In the genomic region with DNA sequence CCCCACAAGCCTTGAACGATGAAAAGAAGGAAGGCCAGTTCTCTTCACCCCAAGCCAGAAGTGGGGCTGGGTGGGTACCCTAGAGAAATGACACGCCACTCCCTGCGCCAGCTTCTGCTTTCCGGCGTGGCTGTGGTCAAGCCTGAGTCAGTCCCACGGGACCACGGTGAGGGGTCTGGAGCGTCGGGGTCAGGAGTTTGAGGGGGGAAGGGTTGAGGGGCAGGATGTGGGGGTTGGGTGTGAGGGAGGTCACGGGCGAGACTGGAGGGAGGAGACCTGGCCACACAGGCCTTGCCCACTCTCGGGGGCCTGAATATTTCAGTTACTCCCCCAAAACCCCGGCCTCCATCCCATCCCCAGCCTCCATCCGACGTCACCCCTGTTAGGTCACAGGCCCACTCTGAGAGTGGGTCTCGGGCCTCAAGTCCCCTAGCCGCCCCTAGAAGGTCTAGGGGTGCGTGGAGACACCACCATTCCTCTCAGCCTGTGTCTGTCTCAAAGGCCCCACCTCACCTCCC, we compare ENCODE assay signal across 7 cellular contexts. TPM values are rescaled to one million over a fixed set of nuclear protein-coding genes. Genes with fewer than 3 reads are reported as not detected.
DNase-seq lines count a peak whose midpoint lies in the region; FAIRE-seq and TF ChIP-seq lines count a peak whose summit lies in the region.

No MANE protein-coding gene starts in this region.

- H3K36me3 ChIP-seq in Loucy (ENCODE audit: insufficient read depth, low read length) (no peaks in the 10 kb centered on the region; the same call in 1 of the 2 replicates), H1 (ENCODE audit: control insufficient read depth in 2 of 4, insufficient read depth in 4 of 4, low read length in 3 of 4) (peaks cover 4 to 12% (median 7%) of the 10 kb centered on the region in 4 experiments; a peak in 6 of 8 replicates), neural progenitor cell (no peaks in the 10 kb centered on the region)

- H3K9me3 Mint-ChIP-seq in neural progenitor cell = peaks cover 2% of the 10 kb centered on the region

- no peak overlapping the region for H3K14ac ChIP-seq in H1 (ENCODE audit: insufficient read length)

- H3K9me3 ChIP-seq in Loucy (ENCODE audit: insufficient read depth, low read depth, low read length) (no peaks in the 10 kb centered on the region), H1 (ENCODE audit: insufficient read depth in 2 of 2, low read depth in 1 of 2, low read length in 1 of 2) (no peaks in the 10 kb centered on the region), neural progenitor cell (ENCODE audit: low read depth) (no peaks in the 10 kb centered on the region)

- no peak for TF ChIP-seq POLR2A in H1 (IDR thresholded peaks at IDR 0.05; ENCODE audit: control extremely low read depth in 1 of 2, low read depth in 2 of 2, low read length in 2 of 2)

- peak overlapping the region; percentile 22; the same call in 1 of the 2 replicates for H2BK12ac ChIP-seq in H1 (ENCODE audit: low read depth, low read length)

- H3K18ac ChIP-seq in H1 (ENCODE audit: extremely low read depth, low read length) = peak overlapping the region; percentile 7; the same call in 1 of the 2 replicates

- TF ChIP-seq EP300 in H1 (IDR thresholded peaks at IDR 0.05; ENCODE audit: borderline replicate concordance in 1 of 2, low read depth in 2 of 2, low read length in 2 of 2) = no peak

- TF ChIP-seq CTCF in GM20000 (IDR thresholded peaks at IDR 0.05; ENCODE audit: extremely low read depth, missing control alignments) (no peak), Loucy (conservative IDR thresholded peaks at IDR 0.05; ENCODE audit: low read length) (no peak), H1 (IDR thresholded peaks at IDR 0.05; ENCODE audit: control extremely low read depth in 1 of 3, insufficient read depth in 1 of 3, low read depth in 1 of 3, low read length in 3 of 3) (no peak), neural progenitor cell (IDR thresholded peaks at IDR 0.05) (no peak)

- H3K56ac ChIP-seq in H1 (replicated peaks; ENCODE audit: insufficient read length, low read depth, low read length) = no peak overlapping the region

- DNase-seq in GM20000 (ENCODE audit: low spot score) = peak; percentile 39
- DNase-seq in H1 (ENCODE audit: low read depth in 1 of 2, low spot score in 2 of 2) = no peak
- no peak for DNase-seq in neural progenitor cell (ENCODE audit: low spot score)
- no peak for DNase-seq in RCC 7860 (ENCODE audit: low spot score)
- no peak for DNase-seq in GM19240 (ENCODE audit: insufficient read length, low spot score)
- DNase-seq in activated CD4-positive, alpha-beta T cell treated with anti-CD3 and anti-CD28 coated beads for 1 hour = no peak

- POLR2A ChIA-PET in H1 (lab: Charles Lee; ENCODE audit: partially characterized antibody) = interaction anchor here (0.6 to 1.8 kb wide), 7 partner anchors 9 to 128 kb away, joined by 3 to 7 read pairs (median 4); no protein-coding TSS in a partner anchor

- H3K79me2 ChIP-seq in Loucy (ENCODE audit: insufficient read depth, low read length) (no peaks in the 10 kb centered on the region), H1 (ENCODE audit: control insufficient read depth in 1 of 2, insufficient read depth in 2 of 2, low read length in 2 of 2) (no peaks in the 10 kb centered on the region), neural progenitor cell (ENCODE audit: low read depth) (no peaks in the 10 kb centered on the region)

- H2BK5ac ChIP-seq in H1 (ENCODE audit: low read depth, low read length) = peak overlapping the region; percentile 86; the same call in 1 of the 2 replicates

- H2AFZ ChIP-seq in Loucy (ENCODE audit: low read length) = peak overlapping the region; percentile 88; the same call in 1 of the 2 replicates
- H2AFZ ChIP-seq in H1 (ENCODE audit: low read length) = no peak overlapping the region; the same call in 1 of the 2 replicates
- H2AFZ ChIP-seq in neural progenitor cell (replicated peaks) = peak overlapping the region; percentile 77

- H3K36me3 Mint-ChIP-seq in neural progenitor cell = peaks cover under 1% of the 10 kb centered on the region

- H2AK5ac ChIP-seq in H1 (ENCODE audit: low read depth, low read length) = no peak overlapping the region

- FAIRE-seq in H1 (lab: Jason Lieb, UNC) (no peak), RCC 7860 (lab: Jason Lieb, UNC) (no peak)

- WGBS in H1 (ENCODE audit: extremely low coverage in 1 of 2, insufficient coverage in 1 of 2, insufficient read length in 1 of 2, insufficient replicate concordance in 2 of 2, low coverage in 1 of 2, low lambda C conversion rate in 2 of 2, missing lambda C conversion rate in 1 of 2), 2 experiments = 83% methylated on average over 16 of the region's 18 CpGs; no CpG with 5 or more reads in 1 of the 2 experiments

- CTCF ChIA-PET in H1 (lab: Charles Lee; ENCODE audit: partially characterized antibody) = interaction anchor here (0.8 to 1.2 kb wide), 3 partner anchors 18 to 82 kb away, joined by 3 to 4 read pairs (median 3); no protein-coding TSS in a partner anchor

- H3K4me3 Mint-ChIP-seq in neural progenitor cell = peak overlapping the region; percentile 38

- no peaks in the 10 kb centered on the region for H3K79me1 ChIP-seq in H1 (ENCODE audit: low read depth, low read length)

- TF ChIP-seq RAD21 in H1 (IDR thresholded peaks at IDR 0.05 in 1 of 2, conservative IDR thresholded peaks at IDR 0.05 in 1 of 2; ENCODE audit: low read depth in 2 of 2, low read length in 2 of 2) = no peak

- no peak overlapping the region for H4K91ac ChIP-seq in H1 (replicated peaks; ENCODE audit: insufficient read length, low read length)

- peaks cover 5% of the 10 kb centered on the region for H3K4me1 Mint-ChIP-seq in neural progenitor cell

- peaks cover 28% of the 10 kb centered on the region for H3K27me3 Mint-ChIP-seq in neural progenitor cell (ENCODE audit: insufficient read depth, low read depth)

- H3F3A ChIP-seq in Loucy (ENCODE audit: low read depth) (no peaks in the 10 kb centered on the region), neural progenitor cell (ENCODE audit: low read depth) (peaks cover 17% of the 10 kb centered on the region)

- no peaks in the 10 kb centered on the region for H3K9me2 ChIP-seq in Loucy (replicated peaks; ENCODE audit: low read depth, low read length)

- H4K8ac ChIP-seq in H1 (ENCODE audit: extremely low read depth, insufficient read depth, low read length) = peak overlapping the region; percentile 54

- peaks cover 4% of the 10 kb centered on the region for H3K4me1 ChIP-seq in Loucy (ENCODE audit: insufficient read depth, low read length, poor library complexity, severe bottlenecking)
- H3K4me1 ChIP-seq in H1 (replicated peaks in 1 of 4; ENCODE audit: control insufficient read depth in 3 of 4, insufficient read depth in 4 of 4, low read length in 3 of 4) = peaks cover 0 to 5% (median 2%) of the 10 kb centered on the region in 4 experiments; a peak in 2 of 7 replicates
- H3K4me1 ChIP-seq in neural progenitor cell = no peaks in the 10 kb centered on the region

- no peak overlapping the region for H2BK120ac ChIP-seq in H1 (replicated peaks; ENCODE audit: low read depth, low read length)

- peak overlapping the region; percentile 74 for H3K4me3 ChIP-seq in Loucy (ENCODE audit: low read length, poor library complexity, severe bottlenecking)
- H3K4me3 ChIP-seq in H1 (ENCODE audit: extremely low read depth in 1 of 4, insufficient read depth in 2 of 4, low read depth in 3 of 4, low read length in 4 of 4) = peak overlapping the region in 2 of 4 experiments; percentile 67 to 81; a peak in 4 of 8 replicates
- H3K4me3 ChIP-seq in neural progenitor cell = no peak overlapping the region

- H3K27me3 ChIP-seq in Loucy (ENCODE audit: insufficient read depth, low read length, poor library complexity, severe bottlenecking) (no peaks in the 10 kb centered on the region), H1 (replicated peaks in 1 of 4; ENCODE audit: control insufficient read depth in 3 of 4, extremely low read depth in 1 of 4, insufficient read depth in 3 of 4, low read length in 3 of 4) (peaks cover 0 to 17% (median 7%) of the 10 kb centered on the region in 4 experiments; a peak in 5 of 7 replicates), neural progenitor cell (peaks cover 30% of the 10 kb centered on the region)

- H3K23me2 ChIP-seq in H1 (ENCODE audit: low read depth, low read length) = peaks cover 6% of the 10 kb centered on the region; the same call in 1 of the 2 replicates

- H2BK20ac ChIP-seq in H1 (ENCODE audit: low read length) = no peak overlapping the region

- peak overlapping the region; percentile 77 for H3K4me2 ChIP-seq in Loucy (ENCODE audit: low read depth, low read length, poor library complexity, severe bottlenecking)
- peak overlapping the region; percentile 61 to 81 for H3K4me2 ChIP-seq in H1 (ENCODE audit: insufficient read depth in 1 of 2, low read depth in 2 of 2, low read length in 2 of 2)
- peak overlapping the region; percentile 95 for H3K4me2 ChIP-seq in neural progenitor cell

- H3K27ac Mint-ChIP-seq in neural progenitor cell = no peak overlapping the region

- peak overlapping the region; percentile 81; the same call in 1 of the 2 replicates for H2BK15ac ChIP-seq in H1 (ENCODE audit: low read length)

- H3K23ac ChIP-seq in H1 (ENCODE audit: insufficient read length) = no peak overlapping the region

- no peak overlapping the region for H3K27ac ChIP-seq in H1 (ENCODE audit: low read depth, low read length)
- no peak overlapping the region for H3K27ac ChIP-seq in neural progenitor cell

- no peaks in the 10 kb centered on the region for H4K20me1 ChIP-seq in Loucy (ENCODE audit: insufficient read depth, low read length, poor library complexity, severe bottlenecking)
- H4K20me1 ChIP-seq in H1 (replicated peaks in 1 of 2; ENCODE audit: control insufficient read depth in 1 of 2, insufficient read depth in 2 of 2, low read length in 2 of 2) = peaks cover 0 to 1% of the 10 kb centered on the region in 2 experiments
- no peaks in the 10 kb centered on the region for H4K20me1 ChIP-seq in neural progenitor cell (ENCODE audit: low read depth)

- no peak overlapping the region for H3K9ac ChIP-seq in Loucy (ENCODE audit: low read depth, low read length, poor library complexity, severe bottlenecking)
- peak overlapping the region in 1 of 4 experiments; percentile 20; a peak in 1 of 7 replicates for H3K9ac ChIP-seq in H1 (replicated peaks in 1 of 4; ENCODE audit: extremely low read depth in 1 of 4, low read depth in 3 of 4, low read length in 3 of 4)
- H3K9ac ChIP-seq in neural progenitor cell = no peak overlapping the region

- H3K4ac ChIP-seq in H1 (replicated peaks; ENCODE audit: insufficient read length, low read depth, low read length) = no peak overlapping the region

- H4K5ac ChIP-seq in H1 (ENCODE audit: insufficient read length, low read depth, low read length) = peak overlapping the region; percentile 39

RNA-seq across cellular contexts. Expression of gene IFI30, which starts 0.5 kb away (rescaled TPM):
- total RNA-seq in H1 (2021; fragmentation: NEBNext Ultra II Directional; extraction: Animal tissue kit (Norgen Biotek cat#: 25700)) = 25.9 and 28.9 TPM in 2 replicates
- polyA plus RNA-seq in H1 (2011; rRNA removed) = 59.5 and 62.4 TPM in 2 replicates
- polyA plus RNA-seq in H1 (2011; cell fraction: cytosol; rRNA removed) = 58.0 TPM
- 51.4 TPM for polyA plus RNA-seq in H1 (2011; cell fraction: nucleus; rRNA removed)
- polyA plus RNA-seq in H1 (2012, experiment 1 of 2) = 25.3 to 49.4 TPM (median 43.4 TPM) in 4 replicates
- 54.5 TPM for polyA plus RNA-seq in H1 (2012, experiment 2 of 2)
- 60.7 TPM for polyA plus RNA-seq in H1 (2013, experiment 1 of 2)
- 66.1 TPM for polyA plus RNA-seq in H1 (2013, experiment 2 of 2)
- polyA minus RNA-seq in H1 (2011; rRNA and poly(A)+ RNA removed) = 39.9 and 40.8 TPM in 2 replicates
- 26.3 TPM for polyA minus RNA-seq in H1 (2011; cell fraction: cytosol; rRNA and poly(A)+ RNA removed)
- 15.6 TPM for polyA minus RNA-seq in H1 (2011; cell fraction: nucleus; rRNA and poly(A)+ RNA removed)
- total RNA-seq in neural progenitor cell (ENCODE audit: low replicate concordance) = 0.62 TPM in 1 of 2 replicates, not detected in the other

RNA-seq across cellular contexts. Expression of gene MPV17L2, which starts 19.9 kb away (rescaled TPM):
- total RNA-seq in H1 (2021; fragmentation: NEBNext Ultra II Directional; extraction: Animal tissue kit (Norgen Biotek cat#: 25700)) = 24.2 and 28.6 TPM in 2 replicates
- 80.1 and 82.6 TPM in 2 replicates for polyA plus RNA-seq in H1 (2011; rRNA removed)
- polyA plus RNA-seq in H1 (2011; cell fraction: cytosol; rRNA removed) = 52.7 TPM
- 45.3 TPM for polyA plus RNA-seq in H1 (2011; cell fraction: nucleus; rRNA removed)
- 29.4 to 37.4 TPM (median 36.6 TPM) in 4 replicates for polyA plus RNA-seq in H1 (2012, experiment 1 of 2)
- polyA plus RNA-seq in H1 (2012, experiment 2 of 2) = 48.3 TPM
- 41.2 TPM for polyA plus RNA-seq in H1 (2013, experiment 1 of 2)
- 42.3 TPM for polyA plus RNA-seq in H1 (2013, experiment 2 of 2)
- 31.0 and 44.7 TPM in 2 replicates for polyA minus RNA-seq in H1 (2011; rRNA and poly(A)+ RNA removed)
- 16.7 TPM for polyA minus RNA-seq in H1 (2011; cell fraction: cytosol; rRNA and poly(A)+ RNA removed)
- 12.7 TPM for polyA minus RNA-seq in H1 (2011; cell fraction: nucleus; rRNA and poly(A)+ RNA removed)
- total RNA-seq in neural progenitor cell (ENCODE audit: low replicate concordance) = 28.1 and 37.7 TPM in 2 replicates

RNA-seq across cellular contexts. Expression of gene PIK3R2, which starts 20.1 kb away (rescaled TPM):
- 53.8 and 57.1 TPM in 2 replicates for total RNA-seq in H1 (2021; fragmentation: NEBNext Ultra II Directional; extraction: Animal tissue kit (Norgen Biotek cat#: 25700))
- 21.7 and 31.4 TPM in 2 replicates for polyA plus RNA-seq in H1 (2011; rRNA removed)
- 20.2 TPM for polyA plus RNA-seq in H1 (2011; cell fraction: cytosol; rRNA removed)
- polyA plus RNA-seq in H1 (2011; cell fraction: nucleus; rRNA removed) = 29.8 TPM
- 24.6 to 46.9 TPM (median 34.0 TPM) in 4 replicates for polyA plus RNA-seq in H1 (2012, experiment 1 of 2)
- 33.2 TPM for polyA plus RNA-seq in H1 (2012, experiment 2 of 2)
- 45.8 TPM for polyA plus RNA-seq in H1 (2013, experiment 1 of 2)
- polyA plus RNA-seq in H1 (2013, experiment 2 of 2) = 45.9 TPM
- 15.2 and 18.5 TPM in 2 replicates for polyA minus RNA-seq in H1 (2011; rRNA and poly(A)+ RNA removed)
- polyA minus RNA-seq in H1 (2011; cell fraction: cytosol; rRNA and poly(A)+ RNA removed) = 37.8 TPM
- 21.7 TPM for polyA minus RNA-seq in H1 (2011; cell fraction: nucleus; rRNA and poly(A)+ RNA removed)
- total RNA-seq in neural progenitor cell (ENCODE audit: low replicate concordance) = 21.4 and 41.8 TPM in 2 replicates

RNA-seq across cellular contexts. Expression of gene RAB3A, which starts 30.7 kb away (rescaled TPM):
- 14.2 and 14.3 TPM in 2 replicates for total RNA-seq in H1 (2021; fragmentation: NEBNext Ultra II Directional; extraction: Animal tissue kit (Norgen Biotek cat#: 25700))
- 13.6 and 18.6 TPM in 2 replicates for polyA plus RNA-seq in H1 (2011; rRNA removed)
- polyA plus RNA-seq in H1 (2011; cell fraction: cytosol; rRNA removed) = 7.1 TPM
- 26.7 TPM for polyA plus RNA-seq in H1 (2011; cell fraction: nucleus; rRNA removed)
- polyA plus RNA-seq in H1 (2012, experiment 1 of 2) = 10.0 to 16.5 TPM (median 14.3 TPM) in 4 replicates
- polyA plus RNA-seq in H1 (2012, experiment 2 of 2) = 11.5 TPM
- polyA plus RNA-seq in H1 (2013, experiment 1 of 2) = 12.1 TPM
- 13.1 TPM for polyA plus RNA-seq in H1 (2013, experiment 2 of 2)
- 42.9 and 47.7 TPM in 2 replicates for polyA minus RNA-seq in H1 (2011; rRNA and poly(A)+ RNA removed)
- 23.5 TPM for polyA minus RNA-seq in H1 (2011; cell fraction: cytosol; rRNA and poly(A)+ RNA removed)
- polyA minus RNA-seq in H1 (2011; cell fraction: nucleus; rRNA and poly(A)+ RNA removed) = 17.7 TPM
- total RNA-seq in neural progenitor cell (ENCODE audit: low replicate concordance) = 1.1 and 1.5 TPM in 2 replicates

RNA-seq across cellular contexts. Expression of gene PDE4C, which starts 53.1 kb away (rescaled TPM):
- 2.3 and 2.7 TPM in 2 replicates for total RNA-seq in H1 (2021; fragmentation: NEBNext Ultra II Directional; extraction: Animal tissue kit (Norgen Biotek cat#: 25700))
- 3.1 and 3.7 TPM in 2 replicates for polyA plus RNA-seq in H1 (2011; rRNA removed)
- 4.7 TPM for polyA plus RNA-seq in H1 (2011; cell fraction: cytosol; rRNA removed)
- polyA plus RNA-seq in H1 (2011; cell fraction: nucleus; rRNA removed) = 10.8 TPM
- polyA plus RNA-seq in H1 (2012, experiment 1 of 2) = 1.8 to 3.1 TPM (median 2.3 TPM) in 4 replicates
- 1.1 TPM for polyA plus RNA-seq in H1 (2012, experiment 2 of 2)
- 0.71 TPM for polyA plus RNA-seq in H1 (2013, experiment 1 of 2)
- polyA plus RNA-seq in H1 (2013, experiment 2 of 2) = 0.85 TPM
- 2.6 and 5.2 TPM in 2 replicates for polyA minus RNA-seq in H1 (2011; rRNA and poly(A)+ RNA removed)
- polyA minus RNA-seq in H1 (2011; cell fraction: cytosol; rRNA and poly(A)+ RNA removed) = 3.2 TPM
- 8.1 TPM for polyA minus RNA-seq in H1 (2011; cell fraction: nucleus; rRNA and poly(A)+ RNA removed)
- 0.28 and 0.62 TPM in 2 replicates for total RNA-seq in neural progenitor cell (ENCODE audit: low replicate concordance)

Comparison
In these comparisons a context has a peak if more than half of its experiments do, and no peak if none do; other contexts are left out.
1. RNA of gene IFI30, which starts 0.5 kb away (total RNA-seq): 25.9 to 28.9 TPM in H1; 0.62 TPM in neural progenitor cell; every median in the first group is over 10 times any median in the second.
2. Peak in every context shown above with its lines, with median percentiles within 50 percentile points of each other: H3K4me2 ChIP-seq.